Comparison of ENCODE assay signal across 1 cellular context in the genomic region with DNA sequence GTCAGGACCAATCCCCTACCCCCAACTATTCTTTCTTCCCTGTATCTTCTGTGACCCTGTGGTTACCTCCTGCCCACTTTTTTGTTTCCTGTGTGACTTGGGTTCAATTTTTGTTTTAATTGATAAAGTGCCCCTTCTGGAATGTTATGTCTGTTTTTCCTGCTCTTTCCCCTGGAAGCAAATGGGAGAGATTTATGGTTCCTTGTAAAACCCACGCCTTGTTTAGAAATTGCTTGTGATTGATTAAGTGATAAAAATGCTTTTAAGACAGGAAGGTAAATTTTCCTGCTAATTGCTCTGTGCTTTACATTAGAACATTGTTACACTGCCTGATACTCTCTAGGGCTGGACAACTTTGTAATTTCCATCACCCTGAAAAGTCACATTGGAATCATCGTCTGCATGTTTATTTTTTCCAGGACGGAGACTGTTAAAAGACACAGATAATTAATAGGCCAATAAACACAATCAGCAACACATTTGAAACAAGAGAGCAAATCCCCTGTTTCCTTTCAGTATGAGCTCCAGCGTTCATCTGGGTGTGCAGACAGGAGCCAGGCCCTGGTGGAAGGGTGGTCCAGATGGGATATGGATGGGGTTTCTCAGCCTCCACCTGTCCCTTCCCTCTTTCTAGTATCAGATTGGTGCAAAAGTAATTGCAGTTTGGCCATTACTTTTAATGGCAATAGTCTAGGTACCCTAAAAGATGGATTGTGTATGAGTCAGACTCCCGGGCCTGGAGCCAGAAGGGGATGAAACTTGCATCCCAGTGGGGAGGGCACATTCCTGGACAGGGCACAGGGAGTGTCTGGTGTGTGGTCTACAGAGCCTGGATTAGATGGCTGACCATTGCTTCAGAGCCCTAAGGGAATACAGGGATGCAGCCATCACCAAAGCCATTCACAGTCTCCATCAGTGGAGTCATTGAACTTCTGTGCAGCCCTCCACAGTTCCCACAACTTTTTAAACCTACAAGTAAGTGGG.
TF ChIP-seq lines count a peak whose summit lies in the region.

No MANE protein-coding gene starts in this region.

TF ChIP-seq in HEK293, 187 proteins besides CTCF, POLR2A, EP300 and RAD21 (continued from another document):
- TF ChIP-seq, protein P1, sequence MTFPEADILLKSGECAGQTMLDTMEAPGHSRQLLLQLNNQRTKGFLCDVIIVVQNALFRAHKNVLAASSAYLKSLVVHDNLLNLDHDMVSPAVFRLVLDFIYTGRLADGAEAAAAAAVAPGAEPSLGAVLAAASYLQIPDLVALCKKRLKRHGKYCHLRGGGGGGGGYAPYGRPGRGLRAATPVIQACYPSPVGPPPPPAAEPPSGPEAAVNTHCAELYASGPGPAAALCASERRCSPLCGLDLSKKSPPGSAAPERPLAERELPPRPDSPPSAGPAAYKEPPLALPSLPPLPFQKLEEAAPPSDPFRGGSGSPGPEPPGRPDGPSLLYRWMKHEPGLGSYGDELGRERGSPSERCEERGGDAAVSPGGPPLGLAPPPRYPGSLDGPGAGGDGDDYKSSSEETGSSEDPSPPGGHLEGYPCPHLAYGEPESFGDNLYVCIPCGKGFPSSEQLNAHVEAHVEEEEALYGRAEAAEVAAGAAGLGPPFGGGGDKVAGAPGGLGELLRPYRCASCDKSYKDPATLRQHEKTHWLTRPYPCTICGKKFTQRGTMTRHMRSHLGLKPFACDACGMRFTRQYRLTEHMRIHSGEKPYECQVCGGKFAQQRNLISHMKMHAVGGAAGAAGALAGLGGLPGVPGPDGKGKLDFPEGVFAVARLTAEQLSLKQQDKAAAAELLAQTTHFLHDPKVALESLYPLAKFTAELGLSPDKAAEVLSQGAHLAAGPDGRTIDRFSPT (tag by site-specific recombination; IDR thresholded peaks at IDR 0.05), result peak; percentile 57; the same call in 1 of the 2 replicates
- TF ChIP-seq, protein P2, sequence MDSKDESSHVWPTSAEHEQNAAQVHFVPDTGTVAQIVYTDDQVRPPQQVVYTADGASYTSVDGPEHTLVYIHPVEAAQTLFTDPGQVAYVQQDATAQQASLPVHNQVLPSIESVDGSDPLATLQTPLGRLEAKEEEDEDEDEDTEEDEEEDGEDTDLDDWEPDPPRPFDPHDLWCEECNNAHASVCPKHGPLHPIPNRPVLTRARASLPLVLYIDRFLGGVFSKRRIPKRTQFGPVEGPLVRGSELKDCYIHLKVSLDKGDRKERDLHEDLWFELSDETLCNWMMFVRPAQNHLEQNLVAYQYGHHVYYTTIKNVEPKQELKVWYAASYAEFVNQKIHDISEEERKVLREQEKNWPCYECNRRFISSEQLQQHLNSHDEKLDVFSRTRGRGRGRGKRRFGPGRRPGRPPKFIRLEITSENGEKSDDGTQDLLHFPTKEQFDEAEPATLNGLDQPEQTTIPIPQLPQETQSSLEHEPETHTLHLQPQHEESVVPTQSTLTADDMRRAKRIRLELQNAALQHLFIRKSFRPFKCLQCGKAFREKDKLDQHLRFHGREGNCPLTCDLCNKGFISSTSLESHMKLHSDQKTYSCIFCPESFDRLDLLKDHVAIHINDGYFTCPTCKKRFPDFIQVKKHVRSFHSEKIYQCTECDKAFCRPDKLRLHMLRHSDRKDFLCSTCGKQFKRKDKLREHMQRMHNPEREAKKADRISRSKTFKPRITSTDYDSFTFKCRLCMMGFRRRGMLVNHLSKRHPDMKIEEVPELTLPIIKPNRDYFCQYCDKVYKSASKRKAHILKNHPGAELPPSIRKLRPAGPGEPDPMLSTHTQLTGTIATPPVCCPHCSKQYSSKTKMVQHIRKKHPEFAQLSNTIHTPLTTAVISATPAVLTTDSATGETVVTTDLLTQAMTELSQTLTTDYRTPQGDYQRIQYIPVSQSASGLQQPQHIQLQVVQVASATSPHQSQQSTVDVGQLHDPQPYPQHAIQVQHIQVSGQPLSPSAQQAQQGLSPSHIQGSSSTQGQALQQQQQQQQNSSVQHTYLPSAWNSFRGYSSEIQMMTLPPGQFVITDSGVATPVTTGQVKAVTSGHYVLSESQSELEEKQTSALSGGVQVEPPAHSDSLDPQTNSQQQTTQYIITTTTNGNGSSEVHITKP (tag by site-specific recombination; IDR thresholded peaks at IDR 0.05), result no peak
- TF ChIP-seq ZNF426 (tag by site-specific recombination; IDR thresholded peaks at IDR 0.05) (no peak), ZNF548 (tag by site-specific recombination; IDR thresholded peaks at IDR 0.05) (no peak), ZSCAN23 (tag by site-specific recombination; IDR thresholded peaks at IDR 0.05) (no peak), ZFP37 (tag by site-specific recombination; IDR thresholded peaks at IDR 0.05) (no peak), ZBTB48 (tag by site-specific recombination; IDR thresholded peaks at IDR 0.05) (peak; percentile 59; the same call in 1 of the 2 replicates), ZFP41 (tag by site-specific recombination; IDR thresholded peaks at IDR 0.05; ENCODE audit: borderline replicate concordance) (no peak), ZNF404 (tag by site-specific recombination; IDR thresholded peaks at IDR 0.05) (no peak), ZNF366 (tag by site-specific recombination; conservative IDR thresholded peaks at IDR 0.05) (peak; percentile 35; the same call in 1 of the 2 replicates), RBAK (tag by site-specific recombination; IDR thresholded peaks at IDR 0.05) (no peak), ZXDB (tag by site-specific recombination; IDR thresholded peaks at IDR 0.05) (no peak), ZNF114 (tag by site-specific recombination; IDR thresholded peaks at IDR 0.05) (no peak), ZBTB8A (tag by site-specific recombination; IDR thresholded peaks at IDR 0.05) (no peak), WT1 (tag by site-specific recombination; IDR thresholded peaks at IDR 0.05) (no peak), ZNF624 (tag by site-specific recombination; IDR thresholded peaks at IDR 0.05) (no peak), ZNF433 (tag by site-specific recombination; IDR thresholded peaks at IDR 0.05; ENCODE audit: low read depth) (no peak), FEZF1 (tag by site-specific recombination; IDR thresholded peaks at IDR 0.05) (peak; percentile 82), ZNF10 (tag by site-specific recombination; IDR thresholded peaks at IDR 0.05) (no peak), ZFHX2 (tag by site-specific recombination; conservative IDR thresholded peaks at IDR 0.05) (peak; percentile 86)
- TF ChIP-seq, protein P3, sequence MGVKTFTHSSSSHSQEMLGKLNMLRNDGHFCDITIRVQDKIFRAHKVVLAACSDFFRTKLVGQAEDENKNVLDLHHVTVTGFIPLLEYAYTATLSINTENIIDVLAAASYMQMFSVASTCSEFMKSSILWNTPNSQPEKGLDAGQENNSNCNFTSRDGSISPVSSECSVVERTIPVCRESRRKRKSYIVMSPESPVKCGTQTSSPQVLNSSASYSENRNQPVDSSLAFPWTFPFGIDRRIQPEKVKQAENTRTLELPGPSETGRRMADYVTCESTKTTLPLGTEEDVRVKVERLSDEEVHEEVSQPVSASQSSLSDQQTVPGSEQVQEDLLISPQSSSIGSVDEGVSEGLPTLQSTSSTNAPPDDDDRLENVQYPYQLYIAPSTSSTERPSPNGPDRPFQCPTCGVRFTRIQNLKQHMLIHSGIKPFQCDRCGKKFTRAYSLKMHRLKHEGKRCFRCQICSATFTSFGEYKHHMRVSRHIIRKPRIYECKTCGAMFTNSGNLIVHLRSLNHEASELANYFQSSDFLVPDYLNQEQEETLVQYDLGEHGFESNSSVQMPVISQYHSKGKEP (tag by site-specific recombination; IDR thresholded peaks at IDR 0.05), result no peak
- TF ChIP-seq, protein P4, sequence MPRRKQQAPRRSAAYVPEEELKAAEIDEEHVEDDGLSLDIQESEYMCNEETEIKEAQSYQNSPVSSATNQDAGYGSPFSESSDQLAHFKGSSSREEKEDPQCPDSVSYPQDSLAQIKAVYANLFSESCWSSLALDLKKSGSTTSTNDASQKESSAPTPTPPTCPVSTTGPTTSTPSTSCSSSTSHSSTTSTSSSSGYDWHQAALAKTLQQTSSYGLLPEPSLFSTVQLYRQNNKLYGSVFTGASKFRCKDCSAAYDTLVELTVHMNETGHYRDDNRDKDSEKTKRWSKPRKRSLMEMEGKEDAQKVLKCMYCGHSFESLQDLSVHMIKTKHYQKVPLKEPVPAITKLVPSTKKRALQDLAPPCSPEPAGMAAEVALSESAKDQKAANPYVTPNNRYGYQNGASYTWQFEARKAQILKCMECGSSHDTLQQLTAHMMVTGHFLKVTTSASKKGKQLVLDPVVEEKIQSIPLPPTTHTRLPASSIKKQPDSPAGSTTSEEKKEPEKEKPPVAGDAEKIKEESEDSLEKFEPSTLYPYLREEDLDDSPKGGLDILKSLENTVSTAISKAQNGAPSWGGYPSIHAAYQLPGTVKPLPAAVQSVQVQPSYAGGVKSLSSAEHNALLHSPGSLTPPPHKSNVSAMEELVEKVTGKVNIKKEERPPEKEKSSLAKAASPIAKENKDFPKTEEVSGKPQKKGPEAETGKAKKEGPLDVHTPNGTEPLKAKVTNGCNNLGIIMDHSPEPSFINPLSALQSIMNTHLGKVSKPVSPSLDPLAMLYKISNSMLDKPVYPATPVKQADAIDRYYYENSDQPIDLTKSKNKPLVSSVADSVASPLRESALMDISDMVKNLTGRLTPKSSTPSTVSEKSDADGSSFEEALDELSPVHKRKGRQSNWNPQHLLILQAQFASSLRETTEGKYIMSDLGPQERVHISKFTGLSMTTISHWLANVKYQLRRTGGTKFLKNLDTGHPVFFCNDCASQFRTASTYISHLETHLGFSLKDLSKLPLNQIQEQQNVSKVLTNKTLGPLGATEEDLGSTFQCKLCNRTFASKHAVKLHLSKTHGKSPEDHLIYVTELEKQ (tag by site-specific recombination; IDR thresholded peaks at IDR 0.05; ENCODE audit: borderline replicate concordance), result 0 out of 2 replicates have a peak, but pooled peaks have one; percentile 10
